ENCODE assay signal across 12 cellular contexts in genomic region chr1:171913385-171913784, GRCh38.
DNase-seq lines count a peak whose midpoint lies in the region; ATAC-seq and TF ChIP-seq lines count a peak whose summit lies in the region.
"Had no signal": no experiment of that assay in that cellular context is flagged by ENCODE, and none has a peak within 500 bp of the region (broad histone marks: within the 10 kb centered on the region; RNA-seq: fewer than 3 reads in every experiment).

No MANE protein-coding gene starts in this region.

- ATAC-seq in activated naive CD4-positive, alpha-beta T cell treated with anti-CD3 and anti-CD28 coated beads, Interleukin-2, amount 50 U/mL, for 72 hours, result no peak
- ATAC-seq: WTC11 had no signal

- H3K27ac Mint-ChIP-seq in activated naive CD4-positive, alpha-beta T cell treated with anti-CD3 and anti-CD28 coated beads, Interleukin-2, amount 50 U/mL, for 72 hours, result no peak overlapping the region
- H3K27ac Mint-ChIP-seq: CD8-positive, alpha-beta memory T cell; WTC11 had no signal

- TF ChIP-seq CTCF in epithelial cell of proximal tubule (conservative IDR thresholded peaks at IDR 0.05; ENCODE audit: low read depth, low read length), result no peak

- DNase-seq in COR-L47 (lab: John Stamatoyannopoulos, UW) (peak; percentile 38), NCI-H69 (lab: John Stamatoyannopoulos, UW) (peak; percentile 19), epithelial cell of proximal tubule (ENCODE audit: low read depth) (peak; percentile 61), medulla oblongata (ENCODE audit: extremely low spot score) (peak; percentile 76), COLO668 (lab: John Stamatoyannopoulos, UW; ENCODE audit: unreplicated experiment) (no peak)
- no peak for DNase-seq in activated naive CD4-positive, alpha-beta T cell treated with anti-CD3 and anti-CD28 coated beads, Interleukin-2, amount 50 U/mL, for 72 hours (ENCODE audit: low spot score in 2 of 2)
- DNase-seq in activated effector memory CD4-positive, alpha-beta T cell treated with Interleukin-2 at 50 U/mL for 16 hours, result no peak
- no peak for DNase-seq in activated naive CD4-positive, alpha-beta T cell treated with anti-CD3 and anti-CD28 coated beads, Interleukin-2, amount 50 U/mL, for 16 hours
- DNase-seq: activated naive CD4-positive, alpha-beta T cell treated with Interleukin-2 at 50 U/mL for 16 hours; CD8-positive, alpha-beta memory T cell; H9 had no signal

- H3K4me3 ChIP-seq in epithelial cell of proximal tubule (ENCODE audit: low read depth, low read length), result no peak overlapping the region

- no peaks in the 10 kb centered on the region for H3K36me3 Mint-ChIP-seq in activated naive CD4-positive, alpha-beta T cell treated with anti-CD3 and anti-CD28 coated beads, Interleukin-2, amount 50 U/mL, for 72 hours
- H3K36me3 Mint-ChIP-seq: CD8-positive, alpha-beta memory T cell; WTC11 had no signal

- no peaks in the 10 kb centered on the region for H3K9me3 Mint-ChIP-seq in activated naive CD4-positive, alpha-beta T cell treated with anti-CD3 and anti-CD28 coated beads, Interleukin-2, amount 50 U/mL, for 72 hours
- H3K9me3 Mint-ChIP-seq: CD8-positive, alpha-beta memory T cell; H9; WTC11 had no signal

Comparison
In these comparisons a context has a peak if more than half of its experiments do, and no peak if none do; other contexts are left out.
1. DNase-seq: peak in COR-L47 (single experiment), NCI-H69 (single experiment), epithelial cell of proximal tubule (single experiment) and medulla oblongata (single experiment); none in COLO668 (single experiment), activated naive CD4-positive, alpha-beta T cell treated with anti-CD3 and anti-CD28 coated beads, Interleukin-2, amount 50 U/mL, for 72 hours (0 of 2), activated effector memory CD4-positive, alpha-beta T cell treated with Interleukin-2 at 50 U/mL for 16 hours (single experiment) and activated naive CD4-positive, alpha-beta T cell treated with anti-CD3 and anti-CD28 coated beads, Interleukin-2, amount 50 U/mL, for 16 hours (single experiment).